In the genomic region with DNA sequence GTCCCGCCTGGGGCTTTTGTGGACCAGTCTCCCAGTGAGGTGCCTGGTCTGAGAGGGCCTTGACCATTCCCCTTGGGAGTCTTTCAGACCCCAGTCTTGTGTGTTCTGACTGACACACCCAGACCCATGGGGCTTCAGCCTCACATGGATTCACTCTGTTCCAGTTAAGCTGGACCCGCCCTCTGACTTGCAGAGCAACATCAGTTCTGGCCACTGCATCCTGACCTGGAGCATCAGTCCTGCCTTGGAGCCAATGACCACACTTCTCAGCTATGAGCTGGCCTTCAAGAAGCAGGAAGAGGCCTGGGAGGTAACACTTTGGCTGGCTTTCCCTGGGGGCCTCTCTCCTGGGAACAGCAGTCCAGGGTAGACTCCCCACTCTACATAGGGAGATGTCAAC, we compare ENCODE assay signal across 23 cellular contexts. TPM values are rescaled to one million over a fixed set of nuclear protein-coding genes. Genes with fewer than 3 reads are reported as not detected.
"Had no signal": no experiment of that assay in that cellular context is flagged by ENCODE, and none has a peak within 500 bp of the region (broad histone marks: within the 10 kb centered on the region; RNA-seq: fewer than 3 reads in every experiment).

No MANE protein-coding gene starts in this region.

- FAIRE-seq: colon had no signal

- H3K4me1 Mint-ChIP-seq: activated CD4-positive, alpha-beta T cell treated with anti-CD3 and anti-CD28 coated beads for 36 hours; nephron progenitor cell had no signal

- H3K27me3 Mint-ChIP-seq: activated CD4-positive, alpha-beta T cell treated with anti-CD3 and anti-CD28 coated beads for 36 hours; activated naive CD8-positive, alpha-beta T cell treated with anti-CD3 and anti-CD28 coated beads, Interleukin-2, amount 10 ng/mL, durations not matched to agents 7 days and 5 days had no signal

- H3K9me3 Mint-ChIP-seq: activated naive CD8-positive, alpha-beta T cell treated with anti-CD3 and anti-CD28 coated beads, Interleukin-2, amount 10 ng/mL, durations not matched to agents 7 days and 5 days; T-helper 1 cell treated with Interleukin-12 subunit alpha and Interleukin-12 subunit beta and Interleukin-4 antibody, amounts not matched to agents 30 μg/mL and 1 μg/mL, for 36 hours had no signal

- H3K4me3 ChIP-seq: body of pancreas, dorsolateral prefrontal cortex, gastrocnemius medialis, left ventricle myocardium inferior, tibial artery had no signal

- DNase-seq: activated CD4-positive, alpha-beta T cell treated with anti-CD3 and anti-CD28 coated beads for 36 hours; activated CD8-positive, alpha-beta memory T cell treated with anti-CD3 and anti-CD28 coated beads for 24 hours; activated naive CD4-positive, alpha-beta T cell; activated naive CD8-positive, alpha-beta T cell treated with anti-CD3 and anti-CD28 coated beads, Interleukin-2, amount 10 ng/mL, durations not matched to agents 7 days and 5 days; body of pancreas; central memory CD4-positive, alpha-beta T cell; dorsolateral prefrontal cortex; erythroblast; gastrocnemius medialis; left ventricle myocardium inferior; mammary epithelial cell; midbrain; nephron progenitor cell; nucleus accumbens; stimulated activated CD4-positive, alpha-beta T cell treated with anti-CD3 and anti-CD28 coated beads, Interleukin-12 subunit alpha, Interleukin-12 subunit beta, amount 100 ng/mL, for 4 hours; stimulated activated CD4-positive, alpha-beta T cell treated with anti-CD3 and anti-CD28 coated beads, Interleukin-1b, Interleukin-23, amount 100 ng/mL, for 48 hours; stimulated activated naive CD4-positive, alpha-beta T cell treated with Interleukin-2 at 50 U/mL for 16 hours; substantia nigra; tibial artery had no signal

- H3K27ac Mint-ChIP-seq: activated CD4-positive, alpha-beta T cell treated with anti-CD3 and anti-CD28 coated beads for 36 hours; nephron progenitor cell had no signal

- H3K27ac ChIP-seq: body of pancreas, dorsolateral prefrontal cortex, gastrocnemius medialis, left ventricle myocardium inferior, tibial artery had no signal

- H3K4me1 ChIP-seq: body of pancreas, gastrocnemius medialis, left ventricle myocardium inferior, tibial artery had no signal

- H3K9me3 ChIP-seq: body of pancreas, gastrocnemius medialis, left ventricle myocardium inferior, tibial artery had no signal

- H3K4me3 Mint-ChIP-seq: activated CD4-positive, alpha-beta T cell treated with anti-CD3 and anti-CD28 coated beads for 36 hours; activated naive CD8-positive, alpha-beta T cell treated with anti-CD3 and anti-CD28 coated beads, Interleukin-2, amount 10 ng/mL, durations not matched to agents 7 days and 5 days; nephron progenitor cell had no signal

- H3K27me3 ChIP-seq: body of pancreas, gastrocnemius medialis, tibial artery had no signal

- H3K36me3 ChIP-seq: gastrocnemius medialis, left ventricle myocardium inferior, tibial artery had no signal

RNA-seq across cellular contexts. Expression of gene IL9R, which starts 6.8 kb away (rescaled TPM):
- total RNA-seq: kidney epithelial cell, left ventricle myocardium inferior, myocyte had no signal
